17 cellular contexts compared by ENCODE assay signal in genomic region chr17:46072998-46073397, GRCh38.
DNase-seq lines count a peak whose midpoint lies in the region; ATAC-seq and TF ChIP-seq lines count a peak whose summit lies in the region.
"Had no signal": no experiment of that assay in that cellular context is flagged by ENCODE, and none has a peak within 500 bp of the region (broad histone marks: within the 10 kb centered on the region; RNA-seq: fewer than 3 reads in every experiment).

No MANE protein-coding gene starts in this region.

- H3K4me1 ChIP-seq in ACC112 (ENCODE audit: control insufficient read depth, insufficient read depth, low read length, unreplicated experiment) (peaks cover 35% of the 10 kb centered on the region), HEK293 (ENCODE audit: control insufficient read depth, insufficient read depth, low read length) (peaks cover 5% of the 10 kb centered on the region; the same call in 1 of the 2 replicates)

- H2AFZ ChIP-seq in ACC112 (ENCODE audit: low read length, unreplicated experiment): no peak overlapping the region

- in situ Hi-C loops in astrocyte of the spinal cord (cut with HindIII; ENCODE audit: low sequenced_read_pairs): no loop called here

- H3K27me3 ChIP-seq in ACC112 (ENCODE audit: insufficient read depth, low read length): no peaks in the 10 kb centered on the region
- H3K27me3 ChIP-seq in kidney epithelial cell (ENCODE audit: control insufficient read depth, insufficient read depth, low read length): no peaks in the 10 kb centered on the region
- H3K27me3 ChIP-seq: pancreas, tibial nerve had no signal

- CTCF ChIA-PET in HEK293 (lab: Yijun Ruan, JAX): interaction anchor here (0.8 to 2.0 kb wide), 2 partner anchors 28 to 120 kb away, joined by 3 to 4 read pairs; partner anchors contain the start of gene KANSL1

- peak overlapping the region; percentile 82 for H3K27ac ChIP-seq in ACC112 (ENCODE audit: low read depth, low read length)
- no peak overlapping the region for H3K27ac ChIP-seq in HEK293 (ENCODE audit: extremely low read depth, low read depth, low read length)
- H3K27ac ChIP-seq: pancreas, tibial nerve had no signal

- no peak for ATAC-seq in GM18870 (IDR thresholded peaks at IDR 0.05; ENCODE audit: unreplicated experiment)
- ATAC-seq: activated CD4-positive, alpha-beta T cell treated with anti-CD3 and anti-CD28 coated beads for 36 hours; K562 had no signal

- H3K79me2 ChIP-seq in ACC112 (ENCODE audit: control insufficient read depth, insufficient read depth, low read length, unreplicated experiment): peaks cover 34% of the 10 kb centered on the region

- H3K9me3 ChIP-seq in HEK293 (ENCODE audit: control insufficient read depth, insufficient read depth, low read depth, low read length): no peaks in the 10 kb centered on the region
- H3K9me3 ChIP-seq: pancreas, tibial nerve had no signal

- H3K4me3 ChIP-seq in ACC112 (ENCODE audit: low read depth, low read length) (peak overlapping the region; percentile 13), HEK293 (ENCODE audit: low read depth, low read length) (no peak overlapping the region), astrocyte of the spinal cord (ENCODE audit: low read depth, low read length) (no peak overlapping the region), kidney epithelial cell (ENCODE audit: low read depth, low read length) (no peak overlapping the region)
- H3K4me3 ChIP-seq: K562, pancreas, tibial nerve had no signal

- POLR2A ChIA-PET in HEK293 (lab: Yijun Ruan, JAX): no interaction called here

- TF ChIP-seq CTCF in HEK293 (tag by site-specific recombination; IDR thresholded peaks at IDR 0.05) (no peak), astrocyte of the spinal cord (IDR thresholded peaks at IDR 0.05; ENCODE audit: low read depth, low read length) (no peak), kidney epithelial cell (IDR thresholded peaks at IDR 0.05; ENCODE audit: insufficient read depth, low read length, poor library complexity, severe bottlenecking) (no peak)

- DNase-seq in astrocyte of the spinal cord (ENCODE audit: low read depth, low spot score): peak; percentile 72
- DNase-seq in kidney epithelial cell (ENCODE audit: low read depth): peak; percentile 62
- no peak for DNase-seq in GDM1 (lab: John Stamatoyannopoulos, UW)
- DNase-seq in DMS53 (lab: John Stamatoyannopoulos, UW): no peak
- no peak for DNase-seq in activated gamma-delta T cell (lab: John Stamatoyannopoulos, UW)
- DNase-seq: activated CD4-positive, alpha-beta T cell treated with anti-CD3 and anti-CD28 coated beads for 36 hours; activated naive CD4-positive, alpha-beta T cell treated with anti-CD3 and anti-CD28 coated beads, Interleukin-2, amount 10 ng/mL, durations not matched to agents 7 days and 5 days; C1 segment of cervical spinal cord; effector memory CD4-positive, alpha-beta T cell; immature natural killer cell; pancreas; SHP77 treated with DMSO at 0.1 percent for 48 hours had no signal

- H3K36me3 ChIP-seq in ACC112 (ENCODE audit: insufficient read depth, low read length) (peaks cover 2% of the 10 kb centered on the region), HEK293 (ENCODE audit: control insufficient read depth in 2 of 2, insufficient read depth in 1 of 2, low read length in 2 of 2) (peaks cover 5 to 14% of the 10 kb centered on the region in 2 experiments; a peak in 2 of 3 replicates), kidney epithelial cell (ENCODE audit: control insufficient read depth, insufficient read depth, low read length) (no peaks in the 10 kb centered on the region)
- H3K36me3 ChIP-seq: pancreas had no signal

TF ChIP-seq in HEK293, 187 proteins besides CTCF, POLR2A, EP300 and RAD21:
- TF ChIP-seq ZBTB7A (tag by site-specific recombination; IDR thresholded peaks at IDR 0.05; ENCODE audit: low read depth) (no peak), PRDM1 (tag by site-specific recombination; IDR thresholded peaks at IDR 0.05) (peak; percentile 62; the same call in 1 of the 2 replicates)

Comparison
In these comparisons a context has a peak if more than half of its experiments do, and no peak if none do; other contexts are left out.
1. DNase-seq: peak in astrocyte of the spinal cord (single experiment) and kidney epithelial cell (single experiment); none in GDM1 (single experiment), DMS53 (single experiment) and activated gamma-delta T cell (single experiment).